Comparison of ENCODE assay signal across 19 cellular contexts in the genomic region with DNA sequence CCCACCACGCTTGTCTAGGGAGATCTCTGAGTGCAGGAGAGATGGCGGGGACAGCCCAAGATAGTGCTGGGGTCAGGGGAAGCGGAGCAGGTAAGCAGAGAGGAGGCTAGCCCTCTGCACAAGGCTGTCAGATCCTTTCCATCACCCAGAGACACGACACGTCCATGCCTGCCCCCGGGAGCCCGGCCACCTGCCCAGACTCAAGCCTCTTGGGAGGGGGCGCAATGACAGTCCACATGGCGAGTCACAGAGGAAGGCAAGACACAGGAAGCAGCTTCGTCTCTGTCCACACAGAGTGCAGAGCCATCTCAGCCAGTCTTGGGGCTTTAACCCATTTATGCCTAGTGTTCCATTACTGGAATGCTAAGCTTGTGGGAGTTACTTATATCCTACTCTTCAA.
DNase-seq lines count a peak whose midpoint lies in the region; FAIRE-seq and TF ChIP-seq lines count a peak whose summit lies in the region.
"Had no signal": no experiment of that assay in that cellular context is flagged by ENCODE, and none has a peak within 500 bp of the region (broad histone marks: within the 10 kb centered on the region; RNA-seq: fewer than 3 reads in every experiment).

No MANE protein-coding gene starts in this region.

- peaks cover 19 to 49% (median 28%) of the 10 kb centered on the region in 4 experiments for H3K4me1 ChIP-seq in H1 (replicated peaks in 1 of 4; ENCODE audit: control insufficient read depth in 3 of 4, insufficient read depth in 4 of 4, low read length in 3 of 4)
- H3K4me1 ChIP-seq in GM23248 (ENCODE audit: insufficient read depth): no peaks in the 10 kb centered on the region

- H3K4me1 Mint-ChIP-seq in activated CD4-positive, alpha-beta T cell treated with anti-CD3 and anti-CD28 coated beads, Interleukin-2, amount 10 ng/mL, durations not matched to agents 7 days and 5 days: peaks cover 70% of the 10 kb centered on the region

- peak overlapping the region; percentile 8 for H4K91ac ChIP-seq in H1 (replicated peaks; ENCODE audit: insufficient read length, low read length)

- peak overlapping the region; percentile 37 for H2BK20ac ChIP-seq in H1 (ENCODE audit: low read length)

- in situ Hi-C loops in GM23248 (cut with MboI): no loop called here

- H3K23me2 ChIP-seq in H1 (ENCODE audit: low read depth, low read length): no peaks in the 10 kb centered on the region

- H2BK120ac ChIP-seq in H1 (replicated peaks; ENCODE audit: low read depth, low read length): peak overlapping the region; percentile 33

- no peak overlapping the region for H3K56ac ChIP-seq in H1 (replicated peaks; ENCODE audit: insufficient read length, low read depth, low read length)

- TF ChIP-seq RAD21 in H1 (IDR thresholded peaks at IDR 0.05 in 1 of 2, conservative IDR thresholded peaks at IDR 0.05 in 1 of 2; ENCODE audit: low read depth in 2 of 2, low read length in 2 of 2): no peak

- POLR2A ChIA-PET in activated CD4-positive, alpha-beta T cell treated with anti-CD3 and anti-CD28 coated beads, Interleukin-2, amount 10 ng/mL, durations not matched to agents 7 days and 5 days (lab: Charles Lee): no interaction called here
- POLR2A ChIA-PET in H1 (lab: Charles Lee; ENCODE audit: partially characterized antibody): interaction anchor here (0.6 kb wide), 1 partner anchor 651 kb away, joined by 3 read pairs; no protein-coding TSS in a partner anchor

- no peak overlapping the region for H3K4me3 Mint-ChIP-seq in activated CD4-positive, alpha-beta T cell treated with anti-CD3 and anti-CD28 coated beads, Interleukin-2, amount 10 ng/mL, durations not matched to agents 7 days and 5 days
- H3K4me3 Mint-ChIP-seq: GM23338 had no signal

- H3K9ac ChIP-seq in H1 (replicated peaks in 1 of 4; ENCODE audit: extremely low read depth in 1 of 4, low read depth in 3 of 4, low read length in 3 of 4) (no peak overlapping the region), GM23248 (no peak overlapping the region)

- H2AFZ ChIP-seq in H1 (ENCODE audit: low read length) (no peak overlapping the region), GM23248 (no peak overlapping the region)
- H2AFZ ChIP-seq: GM23338 had no signal

- no peak overlapping the region for H4K5ac ChIP-seq in H1 (ENCODE audit: insufficient read length, low read depth, low read length)

- peaks cover 48% of the 10 kb centered on the region for H3K36me3 Mint-ChIP-seq in activated CD4-positive, alpha-beta T cell treated with anti-CD3 and anti-CD28 coated beads, Interleukin-2, amount 10 ng/mL, durations not matched to agents 7 days and 5 days (ENCODE audit: low read depth)

- peak overlapping the region; percentile 71; the same call in 1 of the 2 replicates for H2BK5ac ChIP-seq in H1 (ENCODE audit: low read depth, low read length)

- H3K14ac ChIP-seq in H1 (ENCODE audit: insufficient read length): no peak overlapping the region

- H3K79me2 ChIP-seq in H1 (ENCODE audit: control insufficient read depth in 1 of 2, insufficient read depth in 2 of 2, low read length in 2 of 2) (no peaks in the 10 kb centered on the region), GM23248 (ENCODE audit: insufficient read depth) (no peaks in the 10 kb centered on the region)

- peak overlapping the region; percentile 57 for H3K27ac Mint-ChIP-seq in activated CD4-positive, alpha-beta T cell treated with anti-CD3 and anti-CD28 coated beads, Interleukin-2, amount 10 ng/mL, durations not matched to agents 7 days and 5 days
- H3K27ac Mint-ChIP-seq: GM23338 had no signal

- H4K20me1 ChIP-seq in H1 (replicated peaks in 1 of 2; ENCODE audit: control insufficient read depth in 1 of 2, insufficient read depth in 2 of 2, low read length in 2 of 2) (peaks cover 0 to 1% of the 10 kb centered on the region in 2 experiments), GM23248 (ENCODE audit: insufficient read depth) (no peaks in the 10 kb centered on the region)

- peak overlapping the region; percentile 92; the same call in 1 of the 2 replicates for H2BK12ac ChIP-seq in H1 (ENCODE audit: low read depth, low read length)

- no peak for TF ChIP-seq CTCF in WERI-Rb-1 (IDR thresholded peaks at IDR 0.05; ENCODE audit: low read depth, low read length)
- TF ChIP-seq CTCF in H1 (IDR thresholded peaks at IDR 0.05; ENCODE audit: control extremely low read depth in 1 of 3, insufficient read depth in 1 of 3, low read depth in 1 of 3, low read length in 3 of 3): no peak

- H3K27ac ChIP-seq in WERI-Rb-1 (peak overlapping the region; percentile 21), H1 (ENCODE audit: low read depth, low read length) (no peak overlapping the region), substantia nigra (ENCODE audit: low read depth, low read length, poor library complexity, severe bottlenecking) (peak overlapping the region; percentile 96), GM23248 (no peak overlapping the region)
- H3K27ac ChIP-seq: vagina had no signal

- no peak for DNase-seq in activated CD4-positive, alpha-beta T cell treated with anti-CD3 and anti-CD28 coated beads, Interleukin-2, amount 10 ng/mL, durations not matched to agents 7 days and 5 days
- DNase-seq in activated CD4-positive, alpha-beta T cell treated with anti-CD3 and anti-CD28 coated beads for 48 hours: no peak
- DNase-seq in WERI-Rb-1 (peak; percentile 69), H1 (ENCODE audit: low read depth in 1 of 2, low spot score in 2 of 2) (no peak), substantia nigra (lab: John Stamatoyannopoulos, UW) (peak in 1 of 49 donors; percentile 14), RKO (ENCODE audit: low spot score) (no peak), SKM-1 treated with dmso at 0.1 percent for 144 hours (lab: John Stamatoyannopoulos, UW; ENCODE audit: unreplicated experiment) (no peak), GM23248 (no peak)
- DNase-seq: activated naive CD4-positive, alpha-beta T cell treated with Interleukin-2 at 50 U/mL for 16 hours; mesendoderm; NCI-H1105 treated with DMSO at 0.1 percent for 48 hours; NCI-H446; occipital lobe; OCI-M1; stimulated activated CD4-positive, alpha-beta T cell treated with anti-CD3 and anti-CD28 coated beads, Interleukin-4, amount 100 ng/mL, for 24 hours had no signal

- H3K9me3 Mint-ChIP-seq in activated CD4-positive, alpha-beta T cell treated with anti-CD3 and anti-CD28 coated beads, Interleukin-2, amount 10 ng/mL, durations not matched to agents 7 days and 5 days: peaks cover 4% of the 10 kb centered on the region

- H3K36me3 ChIP-seq in WERI-Rb-1: peaks cover 9% of the 10 kb centered on the region; the same call in 1 of the 2 replicates
- no peaks in the 10 kb centered on the region for H3K36me3 ChIP-seq in H1 (ENCODE audit: control insufficient read depth in 2 of 4, insufficient read depth in 4 of 4, low read length in 3 of 4)
- no peaks in the 10 kb centered on the region for H3K36me3 ChIP-seq in GM23248 (ENCODE audit: low read depth)
- H3K36me3 ChIP-seq: vagina had no signal

- FAIRE-seq in H1 (lab: Jason Lieb, UNC): no peak
- FAIRE-seq: bronchial epithelial cell, endothelial cell of umbilical vein had no signal

- H3K23ac ChIP-seq in H1 (ENCODE audit: insufficient read length): no peak overlapping the region

- H3K9me3 ChIP-seq in WERI-Rb-1 (ENCODE audit: severe bottlenecking): no peaks in the 10 kb centered on the region
- no peaks in the 10 kb centered on the region for H3K9me3 ChIP-seq in H1 (ENCODE audit: insufficient read depth in 2 of 2, low read depth in 1 of 2, low read length in 1 of 2)
- no peaks in the 10 kb centered on the region for H3K9me3 ChIP-seq in GM23248 (ENCODE audit: low read depth)
- H3K9me3 ChIP-seq: vagina had no signal

- peak overlapping the region; percentile 48; the same call in 1 of the 2 replicates for H2AK5ac ChIP-seq in H1 (ENCODE audit: low read depth, low read length)

- peak overlapping the region; percentile 61; the same call in 1 of the 2 replicates for H2BK15ac ChIP-seq in H1 (ENCODE audit: low read length)

- H3K4me2 ChIP-seq in H1 (ENCODE audit: insufficient read depth in 1 of 2, low read depth in 2 of 2, low read length in 2 of 2) (no peak overlapping the region), GM23248 (ENCODE audit: unreplicated experiment) (no peak overlapping the region)
- H3K4me2 ChIP-seq: GM23338 had no signal

- peaks cover 2% of the 10 kb centered on the region; the same call in 1 of the 2 replicates for H3K79me1 ChIP-seq in H1 (ENCODE audit: low read depth, low read length)

- no peak for TF ChIP-seq POLR2A in H1 (IDR thresholded peaks at IDR 0.05; ENCODE audit: control extremely low read depth in 1 of 2, low read depth in 2 of 2, low read length in 2 of 2)

- H3K4me3 ChIP-seq in WERI-Rb-1 (ENCODE audit: low read depth, low read length): no peak overlapping the region
- H3K4me3 ChIP-seq in H1 (ENCODE audit: extremely low read depth in 1 of 4, insufficient read depth in 2 of 4, low read depth in 3 of 4, low read length in 4 of 4): no peak overlapping the region
- no peak overlapping the region for H3K4me3 ChIP-seq in GM23248
- H3K4me3 ChIP-seq: GM23338, vagina had no signal

- no peak overlapping the region for H3K4ac ChIP-seq in H1 (replicated peaks; ENCODE audit: insufficient read length, low read depth, low read length)

- TF ChIP-seq EP300 in H1 (IDR thresholded peaks at IDR 0.05; ENCODE audit: borderline replicate concordance in 1 of 2, low read depth in 2 of 2, low read length in 2 of 2): no peak

- H3K27me3 Mint-ChIP-seq in activated CD4-positive, alpha-beta T cell treated with anti-CD3 and anti-CD28 coated beads, Interleukin-2, amount 10 ng/mL, durations not matched to agents 7 days and 5 days: no peaks in the 10 kb centered on the region

- WGBS in H1 (ENCODE audit: extremely low coverage in 1 of 2, insufficient coverage in 1 of 2, insufficient read length in 1 of 2, insufficient replicate concordance in 2 of 2, low coverage in 1 of 2, low lambda C conversion rate in 2 of 2, missing lambda C conversion rate in 1 of 2), 2 experiments: 88% methylated on average over 10 of the region's 10 CpGs; no CpG with 5 or more reads in 1 of the 2 experiments
- WGBS in GM23248 (ENCODE audit: low coverage in 1 of 2, low lambda C conversion rate in 2 of 2, missing lambda C conversion rate in 2 of 2), 2 experiments: 81 to 82% methylated on average over 10 of the region's 10 CpGs

- CTCF ChIA-PET in activated CD4-positive, alpha-beta T cell treated with anti-CD3 and anti-CD28 coated beads, Interleukin-2, amount 10 ng/mL, durations not matched to agents 7 days and 5 days (lab: Charles Lee): no interaction called here
- CTCF ChIA-PET in H1 (lab: Charles Lee; ENCODE audit: partially characterized antibody): interaction anchor here (0.7 to 0.8 kb wide), 2 partner anchors 50 to 93 kb away, joined by 3 to 4 read pairs; no protein-coding TSS in a partner anchor

- H3K9me2 ChIP-seq in GM23248 (ENCODE audit: insufficient read depth): no peaks in the 10 kb centered on the region

- 0 out of 2 replicates have a peak overlapping the region, but pooled peaks have one; percentile 27 for H3K18ac ChIP-seq in H1 (ENCODE audit: extremely low read depth, low read length)

- H3F3A ChIP-seq in GM23248 (ENCODE audit: insufficient read depth): no peaks in the 10 kb centered on the region

- no peak overlapping the region for H4K8ac ChIP-seq in H1 (ENCODE audit: extremely low read depth, insufficient read depth, low read length)

- H3K27me3 ChIP-seq in WERI-Rb-1 (ENCODE audit: insufficient read depth, low read depth, severe bottlenecking): no peaks in the 10 kb centered on the region
- H3K27me3 ChIP-seq in H1 (replicated peaks in 1 of 4; ENCODE audit: control insufficient read depth in 3 of 4, extremely low read depth in 1 of 4, insufficient read depth in 3 of 4, low read length in 3 of 4): peaks cover 0 to 3% (median 1%) of the 10 kb centered on the region in 4 experiments; a peak in 3 of 7 replicates
- H3K27me3 ChIP-seq in GM23248 (replicated peaks; ENCODE audit: insufficient read depth): no peaks in the 10 kb centered on the region
- H3K27me3 ChIP-seq: vagina had no signal

Comparison
In these comparisons a context has a peak if more than half of its experiments do, and no peak if none do; other contexts are left out.
1. H3K27ac ChIP-seq: peak in WERI-Rb-1 (single experiment) and substantia nigra (single experiment); none in H1 (single experiment) and GM23248 (single experiment).